In the genomic region with DNA sequence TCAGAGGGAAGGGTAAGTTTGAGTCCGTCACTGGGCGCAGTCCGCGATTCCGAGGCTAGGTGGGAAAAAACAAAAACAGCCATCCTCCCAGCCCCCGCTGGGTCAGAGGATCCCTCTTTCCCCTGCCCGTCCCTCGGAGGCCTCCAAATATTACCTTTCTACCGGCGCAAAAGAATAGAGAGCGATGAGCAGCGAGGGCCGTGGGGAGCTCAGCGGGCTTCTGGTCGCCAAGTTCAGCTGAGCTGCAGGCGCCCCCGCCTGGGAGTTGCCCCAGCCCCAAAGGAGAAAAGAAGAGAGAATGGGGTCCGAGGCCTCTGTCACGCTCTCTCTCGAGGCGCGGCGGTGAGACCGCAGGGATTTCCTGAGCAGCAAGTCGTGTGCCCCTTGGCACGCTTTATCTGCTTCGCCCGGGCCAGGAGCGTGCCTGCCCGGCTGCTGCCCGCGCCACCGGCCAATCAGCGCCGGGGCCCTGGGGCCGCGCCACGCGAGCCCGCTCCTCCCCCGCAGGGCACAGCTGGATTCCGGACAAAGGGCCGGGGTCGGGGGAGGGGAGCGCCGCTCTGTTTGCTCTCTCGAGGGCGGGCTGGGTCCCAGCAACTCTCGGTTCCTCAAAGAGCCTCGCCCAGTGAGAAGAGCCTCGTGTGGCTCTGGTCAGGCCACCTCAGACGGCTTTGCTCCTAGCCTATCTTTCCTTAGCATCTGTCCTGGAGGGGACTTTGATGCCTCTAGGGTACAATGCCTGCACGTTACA, we compare ENCODE assay signal across 10 cellular contexts. TPM values are rescaled to one million over a fixed set of nuclear protein-coding genes. Genes with fewer than 3 reads are reported as not detected.
DNase-seq lines count a peak whose midpoint lies in the region; ATAC-seq, FAIRE-seq and TF ChIP-seq lines count a peak whose summit lies in the region.
"Had no signal": no experiment of that assay in that cellular context is flagged by ENCODE, and none has a peak within 500 bp of the region (broad histone marks: within the 10 kb centered on the region; RNA-seq: fewer than 3 reads in every experiment).

A gene with protein sequence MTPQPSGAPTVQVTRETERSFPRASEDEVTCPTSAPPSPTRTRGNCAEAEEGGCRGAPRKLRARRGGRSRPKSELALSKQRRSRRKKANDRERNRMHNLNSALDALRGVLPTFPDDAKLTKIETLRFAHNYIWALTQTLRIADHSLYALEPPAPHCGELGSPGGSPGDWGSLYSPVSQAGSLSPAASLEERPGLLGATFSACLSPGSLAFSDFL (minus strand): TSS at position 367 of the 751 bp plus-strand sequence. CDS start 379 bp downstream, outside the sequence.

- H3K4me3 ChIP-seq in gastroesophageal sphincter, result peak within 1 kb of the TSS in 1 of 2 donors; percentile 34

- H3K27ac Mint-ChIP-seq in activated CD4-positive, alpha-beta T cell treated with anti-CD3 and anti-CD28 coated beads, Interleukin-2, amount 10 ng/mL, durations not matched to agents 7 days and 5 days, result peak within 1 kb of the TSS; percentile 13
- peak within 1 kb of the TSS in 1 of 2 donors; percentile 34 for H3K27ac Mint-ChIP-seq in stimulated activated naive CD8-positive, alpha-beta T cell treated with anti-CD3 and anti-CD28 coated beads, Interleukin-15, amount 100 ng/mL, for 72 hours

- CTCF ChIA-PET in activated CD4-positive, alpha-beta T cell treated with anti-CD3 and anti-CD28 coated beads, Interleukin-2, amount 10 ng/mL, durations not matched to agents 7 days and 5 days (lab: Charles Lee), result interaction anchor here (0.6 kb wide), 1 partner anchor 589 kb away, joined by 3 read pairs; no protein-coding TSS in a partner anchor

- 0% methylated on average over 7 of the region's 53 CpGs; no CpG with 5 or more reads in 1 of the 2 donors for WGBS in gastroesophageal sphincter (ENCODE audit: low coverage in 1 of 2), 2 donors

- POLR2A ChIA-PET in activated CD4-positive, alpha-beta T cell treated with anti-CD3 and anti-CD28 coated beads, Interleukin-2, amount 10 ng/mL, durations not matched to agents 7 days and 5 days (lab: Charles Lee), result no interaction called here

- H3K4me1 ChIP-seq in gastroesophageal sphincter, result peaks cover 0 to 34% (median 2%) of the 10 kb centered on the region in 3 donors

- no peak for TF ChIP-seq EP300 in gastroesophageal sphincter (IDR thresholded peaks at IDR 0.05)

- H3K4me1 Mint-ChIP-seq in activated CD4-positive, alpha-beta T cell treated with anti-CD3 and anti-CD28 coated beads, Interleukin-2, amount 10 ng/mL, durations not matched to agents 7 days and 5 days, result peaks cover 24% of the 10 kb centered on the region
- peaks cover 48% of the 10 kb centered on the region for H3K4me1 Mint-ChIP-seq in stimulated activated naive CD8-positive, alpha-beta T cell treated with anti-CD3 and anti-CD28 coated beads, Interleukin-15, amount 100 ng/mL, for 72 hours

- peaks cover 100% of the 10 kb centered on the region for H3K27me3 ChIP-seq in gastroesophageal sphincter

- no peaks in the 10 kb centered on the region for H3K9me3 ChIP-seq in gastroesophageal sphincter

- H3K27ac ChIP-seq in gastroesophageal sphincter, result no peak within 1 kb of the TSS

- peaks cover 89% of the 10 kb centered on the region for H3K27me3 Mint-ChIP-seq in activated CD4-positive, alpha-beta T cell treated with anti-CD3 and anti-CD28 coated beads, Interleukin-2, amount 10 ng/mL, durations not matched to agents 7 days and 5 days
- peaks cover 100% of the 10 kb centered on the region for H3K27me3 Mint-ChIP-seq in stimulated activated naive CD8-positive, alpha-beta T cell treated with anti-CD3 and anti-CD28 coated beads, Interleukin-15, amount 100 ng/mL, for 72 hours

- H3K36me3 Mint-ChIP-seq in activated CD4-positive, alpha-beta T cell treated with anti-CD3 and anti-CD28 coated beads, Interleukin-2, amount 10 ng/mL, durations not matched to agents 7 days and 5 days (ENCODE audit: low read depth), result no peaks in the 10 kb centered on the region

- H3K9me3 Mint-ChIP-seq in activated CD4-positive, alpha-beta T cell treated with anti-CD3 and anti-CD28 coated beads, Interleukin-2, amount 10 ng/mL, durations not matched to agents 7 days and 5 days, result no peaks in the 10 kb centered on the region
- H3K9me3 Mint-ChIP-seq in stimulated activated naive CD8-positive, alpha-beta T cell treated with anti-CD3 and anti-CD28 coated beads, Interleukin-15, amount 100 ng/mL, for 72 hours, result no peaks in the 10 kb centered on the region

- ATAC-seq in gastroesophageal sphincter (peak; percentile 29), HG03521 (IDR thresholded peaks at IDR 0.05; ENCODE audit: unreplicated experiment) (no peak)
- ATAC-seq in stimulated activated naive CD8-positive, alpha-beta T cell treated with anti-CD3 and anti-CD28 coated beads, Interleukin-15, amount 100 ng/mL, for 72 hours, result peak; percentile 37

- no peak for TF ChIP-seq POLR2A in gastroesophageal sphincter (IDR thresholded peaks at IDR 0.05)

- H3K36me3 ChIP-seq in gastroesophageal sphincter, result no peaks in the 10 kb centered on the region

- H3K4me3 Mint-ChIP-seq in activated CD4-positive, alpha-beta T cell treated with anti-CD3 and anti-CD28 coated beads, Interleukin-2, amount 10 ng/mL, durations not matched to agents 7 days and 5 days, result peak within 1 kb of the TSS; percentile 56
- peak within 1 kb of the TSS; percentile 81 to 90 for H3K4me3 Mint-ChIP-seq in stimulated activated naive CD8-positive, alpha-beta T cell treated with anti-CD3 and anti-CD28 coated beads, Interleukin-15, amount 100 ng/mL, for 72 hours

- DNase-seq in activated CD4-positive, alpha-beta T cell treated with anti-CD3 and anti-CD28 coated beads, Interleukin-2, amount 10 ng/mL, durations not matched to agents 7 days and 5 days, result no peak
- DNase-seq in activated CD4-positive, alpha-beta T cell treated with anti-CD3 and anti-CD28 coated beads for 4 hours, result no peak
- DNase-seq in NCI-H69 (lab: John Stamatoyannopoulos, UW) (peak; percentile 40), frontal cortex (ENCODE audit: low spot score in 2 of 2) (no peak)
- peak in 1 of 2 donors; percentile 18 for DNase-seq in stimulated activated naive CD8-positive, alpha-beta T cell treated with anti-CD3 and anti-CD28 coated beads, Interleukin-15, amount 100 ng/mL, for 72 hours
- DNase-seq in activated effector memory CD4-positive, alpha-beta T cell treated with Interleukin-2 at 50 U/mL for 16 hours, result no peak

- no peak for FAIRE-seq in frontal cortex (lab: Jason Lieb, UNC)
- FAIRE-seq: islet of Langerhans had no signal

- TF ChIP-seq CTCF in gastroesophageal sphincter (IDR thresholded peaks at IDR 0.05), result no peak

RNA-seq across cellular contexts. Expression of the gene that starts here (rescaled TPM):
- total RNA-seq in activated CD4-positive, alpha-beta T cell treated with anti-CD3 and anti-CD28 coated beads, Interleukin-2, amount 10 ng/mL, durations not matched to agents 7 days and 5 days, result not detected
- total RNA-seq in gastroesophageal sphincter (under 1 TPM in 1 of 4 donors, not detected in 3; 0.54 TPM), frontal cortex (not detected)
- total RNA-seq: Daoy had no signal

Comparison
In these comparisons a context has a peak if more than half of its experiments do, and no peak if none do; other contexts are left out.
1. Peak in ATAC-seq in gastroesophageal sphincter; RNA of the gene not detected or under 1 TPM.